In the genomic region with DNA sequence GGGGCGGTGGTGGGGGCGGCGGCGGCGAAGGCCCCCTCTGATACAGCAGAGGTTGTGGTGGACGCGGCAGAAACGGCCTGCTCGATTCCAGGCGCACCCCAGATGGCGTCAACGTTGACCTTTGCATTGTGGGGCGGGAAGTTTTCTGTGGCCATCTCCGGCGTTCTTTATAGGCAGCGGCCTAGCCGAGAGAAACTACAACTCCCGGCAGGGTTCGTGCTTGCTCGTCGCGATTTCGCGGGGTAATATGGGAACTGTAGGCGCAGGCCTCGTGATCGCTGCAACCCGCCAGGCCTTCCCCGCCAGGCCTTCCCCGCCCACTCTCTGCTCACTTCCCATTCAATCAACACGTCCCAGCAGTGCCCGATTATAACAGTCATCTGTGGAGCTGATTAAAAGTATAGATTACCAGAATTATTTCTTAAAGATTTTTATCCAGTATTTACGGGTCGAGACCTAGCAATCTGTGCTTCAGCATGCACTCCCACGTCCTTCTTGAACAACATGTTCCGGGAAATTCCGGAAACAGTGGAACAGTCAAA, we compare ENCODE assay signal across 1 cellular context.
TF ChIP-seq lines count a peak whose summit lies in the region.

Gene BOD1, minus strand, starts transcription at position 74 of the 542 bp plus-strand sequence. CDS start 214 bp downstream, outside the sequence.

TF ChIP-seq in K562, 482 proteins besides CTCF, POLR2A, EP300 and RAD21 (continued from another document and continues in another):
- TF ChIP-seq, protein P1, sequence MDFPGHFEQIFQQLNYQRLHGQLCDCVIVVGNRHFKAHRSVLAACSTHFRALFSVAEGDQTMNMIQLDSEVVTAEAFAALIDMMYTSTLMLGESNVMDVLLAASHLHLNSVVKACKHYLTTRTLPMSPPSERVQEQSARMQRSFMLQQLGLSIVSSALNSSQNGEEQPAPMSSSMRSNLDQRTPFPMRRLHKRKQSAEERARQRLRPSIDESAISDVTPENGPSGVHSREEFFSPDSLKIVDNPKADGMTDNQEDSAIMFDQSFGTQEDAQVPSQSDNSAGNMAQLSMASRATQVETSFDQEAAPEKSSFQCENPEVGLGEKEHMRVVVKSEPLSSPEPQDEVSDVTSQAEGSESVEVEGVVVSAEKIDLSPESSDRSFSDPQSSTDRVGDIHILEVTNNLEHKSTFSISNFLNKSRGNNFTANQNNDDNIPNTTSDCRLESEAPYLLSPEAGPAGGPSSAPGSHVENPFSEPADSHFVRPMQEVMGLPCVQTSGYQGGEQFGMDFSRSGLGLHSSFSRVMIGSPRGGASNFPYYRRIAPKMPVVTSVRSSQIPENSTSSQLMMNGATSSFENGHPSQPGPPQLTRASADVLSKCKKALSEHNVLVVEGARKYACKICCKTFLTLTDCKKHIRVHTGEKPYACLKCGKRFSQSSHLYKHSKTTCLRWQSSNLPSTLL (IDR thresholded peaks at IDR 0.05): no peak
- TF ChIP-seq KLF6 (CRISPR knock-in tag; IDR thresholded peaks at IDR 0.05; ENCODE audit: borderline replicate concordance): peak; percentile 88; the same call in 1 of the 2 replicates
- no peak for TF ChIP-seq CREB5 (CRISPR knock-in tag; IDR thresholded peaks at IDR 0.05)
- no peak for TF ChIP-seq PATZ1 (CRISPR knock-in tag; IDR thresholded peaks at IDR 0.05; ENCODE audit: borderline replicate concordance)
- TF ChIP-seq, protein P2, sequence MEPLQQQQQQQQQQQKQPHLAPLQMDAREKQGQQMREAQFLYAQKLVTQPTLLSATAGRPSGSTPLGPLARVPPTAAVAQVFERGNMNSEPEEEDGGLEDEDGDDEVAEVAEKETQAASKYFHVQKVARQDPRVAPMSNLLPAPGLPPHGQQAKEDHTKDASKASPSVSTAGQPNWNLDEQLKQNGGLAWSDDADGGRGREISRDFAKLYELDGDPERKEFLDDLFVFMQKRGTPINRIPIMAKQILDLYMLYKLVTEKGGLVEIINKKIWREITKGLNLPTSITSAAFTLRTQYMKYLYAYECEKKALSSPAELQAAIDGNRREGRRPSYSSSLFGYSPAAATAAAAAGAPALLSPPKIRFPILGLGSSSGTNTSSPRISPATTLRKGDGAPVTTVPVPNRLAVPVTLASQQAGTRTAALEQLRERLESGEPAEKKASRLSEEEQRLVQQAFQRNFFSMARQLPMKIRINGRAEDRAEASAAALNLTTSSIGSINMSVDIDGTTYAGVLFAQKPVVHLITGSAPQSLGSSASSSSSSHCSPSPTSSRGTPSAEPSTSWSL (CRISPR knock-in tag; IDR thresholded peaks at IDR 0.05; ENCODE audit: borderline replicate concordance): no peak
- TF ChIP-seq TAF9B (IDR thresholded peaks at IDR 0.05; ENCODE audit: partially characterized antibody): no peak
- TF ChIP-seq ZFP1 (CRISPR knock-in tag; IDR thresholded peaks at IDR 0.05): no peak
- TF ChIP-seq RNF2 (IDR thresholded peaks at IDR 0.05): no peak; the same call in 1 of the 2 replicates
- TF ChIP-seq ZC3H11A (IDR thresholded peaks at IDR 0.05; ENCODE audit: low read depth, low read length): no peak
- TF ChIP-seq TFAP4 (CRISPR knock-in tag; IDR thresholded peaks at IDR 0.05; ENCODE audit: borderline replicate concordance): peak; percentile 77
- TF ChIP-seq DEAF1 (CRISPR knock-in tag; IDR thresholded peaks at IDR 0.05): no peak
- TF ChIP-seq, protein P3, sequence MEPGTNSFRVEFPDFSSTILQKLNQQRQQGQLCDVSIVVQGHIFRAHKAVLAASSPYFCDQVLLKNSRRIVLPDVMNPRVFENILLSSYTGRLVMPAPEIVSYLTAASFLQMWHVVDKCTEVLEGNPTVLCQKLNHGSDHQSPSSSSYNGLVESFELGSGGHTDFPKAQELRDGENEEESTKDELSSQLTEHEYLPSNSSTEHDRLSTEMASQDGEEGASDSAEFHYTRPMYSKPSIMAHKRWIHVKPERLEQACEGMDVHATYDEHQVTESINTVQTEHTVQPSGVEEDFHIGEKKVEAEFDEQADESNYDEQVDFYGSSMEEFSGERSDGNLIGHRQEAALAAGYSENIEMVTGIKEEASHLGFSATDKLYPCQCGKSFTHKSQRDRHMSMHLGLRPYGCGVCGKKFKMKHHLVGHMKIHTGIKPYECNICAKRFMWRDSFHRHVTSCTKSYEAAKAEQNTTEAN (CRISPR knock-in tag; IDR thresholded peaks at IDR 0.05): no peak
- TF ChIP-seq, protein P4, sequence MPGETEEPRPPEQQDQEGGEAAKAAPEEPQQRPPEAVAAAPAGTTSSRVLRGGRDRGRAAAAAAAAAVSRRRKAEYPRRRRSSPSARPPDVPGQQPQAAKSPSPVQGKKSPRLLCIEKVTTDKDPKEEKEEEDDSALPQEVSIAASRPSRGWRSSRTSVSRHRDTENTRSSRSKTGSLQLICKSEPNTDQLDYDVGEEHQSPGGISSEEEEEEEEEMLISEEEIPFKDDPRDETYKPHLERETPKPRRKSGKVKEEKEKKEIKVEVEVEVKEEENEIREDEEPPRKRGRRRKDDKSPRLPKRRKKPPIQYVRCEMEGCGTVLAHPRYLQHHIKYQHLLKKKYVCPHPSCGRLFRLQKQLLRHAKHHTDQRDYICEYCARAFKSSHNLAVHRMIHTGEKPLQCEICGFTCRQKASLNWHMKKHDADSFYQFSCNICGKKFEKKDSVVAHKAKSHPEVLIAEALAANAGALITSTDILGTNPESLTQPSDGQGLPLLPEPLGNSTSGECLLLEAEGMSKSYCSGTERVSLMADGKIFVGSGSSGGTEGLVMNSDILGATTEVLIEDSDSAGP (CRISPR knock-in tag; IDR thresholded peaks at IDR 0.05): no peak
- TF ChIP-seq POLR2H (tag; IDR thresholded peaks at IDR 0.05; ENCODE audit: low read depth): no peak
- TF ChIP-seq MCM7 (IDR thresholded peaks at IDR 0.05): no peak
- TF ChIP-seq ZNF232 (CRISPR knock-in tag; IDR thresholded peaks at IDR 0.05): no peak
- peak; percentile 75 for TF ChIP-seq RBFOX2 (IDR thresholded peaks at IDR 0.05; ENCODE audit: low read depth, low read length)
- no peak for TF ChIP-seq KLF10 (CRISPR knock-in tag; IDR thresholded peaks at IDR 0.05)
- TF ChIP-seq ZNF165 (CRISPR knock-in tag; IDR thresholded peaks at IDR 0.05; ENCODE audit: borderline replicate concordance): 0 out of 2 replicates have a peak, but pooled peaks have one; percentile 57
- TF ChIP-seq E2F8 (IDR thresholded peaks at IDR 0.05; ENCODE audit: low read depth, partially characterized antibody): peak; percentile 71
- TF ChIP-seq GTF3C2 (IDR thresholded peaks at IDR 0.05; ENCODE audit: borderline replicate concordance, extremely low read depth, insufficient read length): no peak
- no peak; the same call in 1 of the 2 replicates for TF ChIP-seq NFIC (IDR thresholded peaks at IDR 0.05)
- TF ChIP-seq, protein P5, sequence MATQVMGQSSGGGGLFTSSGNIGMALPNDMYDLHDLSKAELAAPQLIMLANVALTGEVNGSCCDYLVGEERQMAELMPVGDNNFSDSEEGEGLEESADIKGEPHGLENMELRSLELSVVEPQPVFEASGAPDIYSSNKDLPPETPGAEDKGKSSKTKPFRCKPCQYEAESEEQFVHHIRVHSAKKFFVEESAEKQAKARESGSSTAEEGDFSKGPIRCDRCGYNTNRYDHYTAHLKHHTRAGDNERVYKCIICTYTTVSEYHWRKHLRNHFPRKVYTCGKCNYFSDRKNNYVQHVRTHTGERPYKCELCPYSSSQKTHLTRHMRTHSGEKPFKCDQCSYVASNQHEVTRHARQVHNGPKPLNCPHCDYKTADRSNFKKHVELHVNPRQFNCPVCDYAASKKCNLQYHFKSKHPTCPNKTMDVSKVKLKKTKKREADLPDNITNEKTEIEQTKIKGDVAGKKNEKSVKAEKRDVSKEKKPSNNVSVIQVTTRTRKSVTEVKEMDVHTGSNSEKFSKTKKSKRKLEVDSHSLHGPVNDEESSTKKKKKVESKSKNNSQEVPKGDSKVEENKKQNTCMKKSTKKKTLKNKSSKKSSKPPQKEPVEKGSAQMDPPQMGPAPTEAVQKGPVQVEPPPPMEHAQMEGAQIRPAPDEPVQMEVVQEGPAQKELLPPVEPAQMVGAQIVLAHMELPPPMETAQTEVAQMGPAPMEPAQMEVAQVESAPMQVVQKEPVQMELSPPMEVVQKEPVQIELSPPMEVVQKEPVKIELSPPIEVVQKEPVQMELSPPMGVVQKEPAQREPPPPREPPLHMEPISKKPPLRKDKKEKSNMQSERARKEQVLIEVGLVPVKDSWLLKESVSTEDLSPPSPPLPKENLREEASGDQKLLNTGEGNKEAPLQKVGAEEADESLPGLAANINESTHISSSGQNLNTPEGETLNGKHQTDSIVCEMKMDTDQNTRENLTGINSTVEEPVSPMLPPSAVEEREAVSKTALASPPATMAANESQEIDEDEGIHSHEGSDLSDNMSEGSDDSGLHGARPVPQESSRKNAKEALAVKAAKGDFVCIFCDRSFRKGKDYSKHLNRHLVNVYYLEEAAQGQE (CRISPR knock-in tag; IDR thresholded peaks at IDR 0.05; ENCODE audit: low read depth): no peak
- TF ChIP-seq FOXK1 (CRISPR knock-in tag; IDR thresholded peaks at IDR 0.05; ENCODE audit: borderline replicate concordance): no peak
- TF ChIP-seq ZNF24 (IDR thresholded peaks at IDR 0.05): no peak
- no peak for TF ChIP-seq CCNT2 (IDR thresholded peaks at IDR 0.05; ENCODE audit: borderline replicate concordance, extremely low read depth, insufficient read length, low read depth, low read length)
- no peak for TF ChIP-seq ZNF77 (CRISPR knock-in tag; IDR thresholded peaks at IDR 0.05)
- TF ChIP-seq TCF3 (CRISPR knock-in tag; IDR thresholded peaks at IDR 0.05): 0 out of 2 replicates have a peak, but pooled peaks have one; percentile 13
